8 cellular contexts compared by ENCODE assay signal in the genomic region with DNA sequence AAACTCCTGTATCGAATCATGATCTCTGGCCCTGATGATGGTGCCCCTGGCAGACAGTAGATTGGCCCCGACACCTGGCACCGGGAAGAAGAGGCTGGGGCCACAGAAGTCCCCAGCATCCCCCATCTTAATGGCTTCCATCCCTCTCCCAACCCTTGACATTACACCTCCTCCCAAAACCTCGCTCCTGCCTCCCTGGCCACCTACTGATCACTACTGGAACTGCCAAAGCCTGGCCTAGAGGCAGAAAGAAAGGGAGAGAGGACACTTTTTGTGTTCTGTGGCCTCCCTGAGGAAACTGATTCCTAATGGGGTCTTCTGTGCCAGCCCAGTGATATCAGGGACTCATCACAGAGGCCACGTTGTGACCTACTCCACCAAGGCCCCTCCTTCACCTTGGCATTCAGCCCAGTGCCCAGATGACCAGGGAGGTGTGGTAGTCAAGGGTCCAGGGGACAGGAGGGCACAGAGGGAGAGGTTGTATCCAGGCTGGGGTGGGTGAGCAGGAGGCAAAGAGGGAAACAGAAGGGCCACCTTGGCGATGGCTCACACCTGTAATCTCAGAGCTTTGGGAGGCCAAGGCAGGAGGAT. TPM values are rescaled to one million over a fixed set of nuclear protein-coding genes. Genes with fewer than 3 reads are reported as not detected.
DNase-seq lines count a peak whose midpoint lies in the region; ATAC-seq and TF ChIP-seq lines count a peak whose summit lies in the region.

No MANE protein-coding gene starts in this region.

- H3K36me3 ChIP-seq in Karpas-422 (ENCODE audit: insufficient read depth, low read length) (no peaks in the 10 kb centered on the region), liver (ENCODE audit: control insufficient read depth in 4 of 4, insufficient read depth in 3 of 4, low read depth in 1 of 4, low read length in 3 of 4) (no peaks in the 10 kb centered on the region)

- no peaks in the 10 kb centered on the region for H3K9me2 ChIP-seq in Karpas-422 (replicated peaks; ENCODE audit: insufficient read depth, low read length)

- WGBS in liver: 73% methylated on average over 6 of the region's 6 CpGs

- no peak overlapping the region for H2AFZ ChIP-seq in Karpas-422 (ENCODE audit: low read length)

- no peak overlapping the region for H3K27ac ChIP-seq in Karpas-422 (ENCODE audit: low read length)
- no peak overlapping the region for H3K27ac ChIP-seq in liver (ENCODE audit: low read depth in 1 of 2, low read length in 2 of 2)

- no peaks in the 10 kb centered on the region for H4K20me1 ChIP-seq in Karpas-422 (ENCODE audit: insufficient read depth, low read depth, low read length)

- no peaks in the 10 kb centered on the region for H3K27me3 Mint-ChIP-seq in activated T-cell treated with anti-CD3 and anti-CD28 coated beads, Interleukin-2, amount 50 U/mL, for 4 hours (ENCODE audit: low read depth)

- H3K27me3 ChIP-seq in Karpas-422 (ENCODE audit: low read length): no peaks in the 10 kb centered on the region
- H3K27me3 ChIP-seq in liver (ENCODE audit: control insufficient read depth in 4 of 4, insufficient read depth in 4 of 4, low read length in 3 of 4): no peaks in the 10 kb centered on the region

- peak; percentile 22 to 70 for TF ChIP-seq RAD21 in liver (IDR thresholded peaks at IDR 0.05)

- H3K4me3 ChIP-seq in Karpas-422 (ENCODE audit: low read length): no peak overlapping the region
- no peak overlapping the region for H3K4me3 ChIP-seq in liver (ENCODE audit: low read depth in 1 of 3, low read length in 3 of 3)

- H3K4me3 Mint-ChIP-seq in activated T-cell treated with anti-CD3 and anti-CD28 coated beads, Interleukin-2, amount 50 U/mL, for 4 hours: no peak overlapping the region

- H3K36me3 Mint-ChIP-seq in activated T-cell treated with anti-CD3 and anti-CD28 coated beads, Interleukin-2, amount 50 U/mL, for 4 hours (ENCODE audit: insufficient read depth): no peaks in the 10 kb centered on the region

- no peaks in the 10 kb centered on the region for H3K79me2 ChIP-seq in Karpas-422 (ENCODE audit: low read length)

- peaks cover 5% of the 10 kb centered on the region for H3K4me1 ChIP-seq in Karpas-422 (ENCODE audit: low read length)
- H3K4me1 ChIP-seq in liver (ENCODE audit: control insufficient read depth in 4 of 4, insufficient read depth in 4 of 4, low read length in 3 of 4): no peaks in the 10 kb centered on the region

- TF ChIP-seq CTCF in liver (IDR thresholded peaks at IDR 0.05; ENCODE audit: low read depth, low read length, missing input control): peak; percentile 52

- ATAC-seq in activated T-cell treated with anti-CD3 and anti-CD28 coated beads, Interleukin-2, amount 50 U/mL, for 4 hours: peak; percentile 52 to 65
- no peak for ATAC-seq in GM19023 (IDR thresholded peaks at IDR 0.05; ENCODE audit: unreplicated experiment)
- ATAC-seq in HG03280 (IDR thresholded peaks at IDR 0.05; ENCODE audit: unreplicated experiment): no peak

- DNase-seq in ELR (ENCODE audit: low read depth) (peak; percentile 57), Karpas-422 (peak; percentile 74), inferior parietal cortex (ENCODE audit: extremely low spot score) (no peak), putamen (ENCODE audit: low spot score) (no peak)
- no peak for DNase-seq in activated T-cell treated with anti-CD3 and anti-CD28 coated beads, Interleukin-2, amount 50 U/mL, for 4 hours

- H3K9me3 ChIP-seq in Karpas-422 (ENCODE audit: low read length): no peaks in the 10 kb centered on the region
- no peaks in the 10 kb centered on the region for H3K9me3 ChIP-seq in liver (ENCODE audit: control insufficient read depth in 4 of 4, low read length in 3 of 4)

- no peaks in the 10 kb centered on the region for H3K9me3 Mint-ChIP-seq in activated T-cell treated with anti-CD3 and anti-CD28 coated beads, Interleukin-2, amount 50 U/mL, for 4 hours

- H3K4me1 Mint-ChIP-seq in activated T-cell treated with anti-CD3 and anti-CD28 coated beads, Interleukin-2, amount 50 U/mL, for 4 hours (ENCODE audit: low read depth): no peaks in the 10 kb centered on the region

- H3K4me2 ChIP-seq in Karpas-422 (ENCODE audit: low read depth, low read length, poor library complexity, severe bottlenecking): no peak overlapping the region

- no peak overlapping the region for H3K9ac ChIP-seq in Karpas-422 (ENCODE audit: low read length)
- no peak overlapping the region for H3K9ac ChIP-seq in liver (ENCODE audit: low read depth in 1 of 2, low read length in 2 of 2)

TF ChIP-seq in liver, 16 proteins besides CTCF, POLR2A, EP300 and RAD21:
- TF ChIP-seq, protein P1, sequence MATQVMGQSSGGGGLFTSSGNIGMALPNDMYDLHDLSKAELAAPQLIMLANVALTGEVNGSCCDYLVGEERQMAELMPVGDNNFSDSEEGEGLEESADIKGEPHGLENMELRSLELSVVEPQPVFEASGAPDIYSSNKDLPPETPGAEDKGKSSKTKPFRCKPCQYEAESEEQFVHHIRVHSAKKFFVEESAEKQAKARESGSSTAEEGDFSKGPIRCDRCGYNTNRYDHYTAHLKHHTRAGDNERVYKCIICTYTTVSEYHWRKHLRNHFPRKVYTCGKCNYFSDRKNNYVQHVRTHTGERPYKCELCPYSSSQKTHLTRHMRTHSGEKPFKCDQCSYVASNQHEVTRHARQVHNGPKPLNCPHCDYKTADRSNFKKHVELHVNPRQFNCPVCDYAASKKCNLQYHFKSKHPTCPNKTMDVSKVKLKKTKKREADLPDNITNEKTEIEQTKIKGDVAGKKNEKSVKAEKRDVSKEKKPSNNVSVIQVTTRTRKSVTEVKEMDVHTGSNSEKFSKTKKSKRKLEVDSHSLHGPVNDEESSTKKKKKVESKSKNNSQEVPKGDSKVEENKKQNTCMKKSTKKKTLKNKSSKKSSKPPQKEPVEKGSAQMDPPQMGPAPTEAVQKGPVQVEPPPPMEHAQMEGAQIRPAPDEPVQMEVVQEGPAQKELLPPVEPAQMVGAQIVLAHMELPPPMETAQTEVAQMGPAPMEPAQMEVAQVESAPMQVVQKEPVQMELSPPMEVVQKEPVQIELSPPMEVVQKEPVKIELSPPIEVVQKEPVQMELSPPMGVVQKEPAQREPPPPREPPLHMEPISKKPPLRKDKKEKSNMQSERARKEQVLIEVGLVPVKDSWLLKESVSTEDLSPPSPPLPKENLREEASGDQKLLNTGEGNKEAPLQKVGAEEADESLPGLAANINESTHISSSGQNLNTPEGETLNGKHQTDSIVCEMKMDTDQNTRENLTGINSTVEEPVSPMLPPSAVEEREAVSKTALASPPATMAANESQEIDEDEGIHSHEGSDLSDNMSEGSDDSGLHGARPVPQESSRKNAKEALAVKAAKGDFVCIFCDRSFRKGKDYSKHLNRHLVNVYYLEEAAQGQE (IDR thresholded peaks at IDR 0.05): no peak
- TF ChIP-seq, protein P2, sequence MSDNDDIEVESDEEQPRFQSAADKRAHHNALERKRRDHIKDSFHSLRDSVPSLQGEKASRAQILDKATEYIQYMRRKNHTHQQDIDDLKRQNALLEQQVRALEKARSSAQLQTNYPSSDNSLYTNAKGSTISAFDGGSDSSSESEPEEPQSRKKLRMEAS (IDR thresholded peaks at IDR 0.05): no peak
- TF ChIP-seq SP1 (IDR thresholded peaks at IDR 0.05): no peak
- TF ChIP-seq GABPA (IDR thresholded peaks at IDR 0.05 in 1 of 2, conservative IDR thresholded peaks at IDR 0.05 in 1 of 2): no peak
- no peak for TF ChIP-seq EGR1 (IDR thresholded peaks at IDR 0.05; ENCODE audit: low read depth in 2 of 2)
- TF ChIP-seq NR2F2 (IDR thresholded peaks at IDR 0.05): no peak
- TF ChIP-seq FOXA1 (IDR thresholded peaks at IDR 0.05): no peak
- TF ChIP-seq HNF4A (conservative IDR thresholded peaks at IDR 0.05): no peak
- no peak for TF ChIP-seq JUND (IDR thresholded peaks at IDR 0.05)
- TF ChIP-seq, protein P3, sequence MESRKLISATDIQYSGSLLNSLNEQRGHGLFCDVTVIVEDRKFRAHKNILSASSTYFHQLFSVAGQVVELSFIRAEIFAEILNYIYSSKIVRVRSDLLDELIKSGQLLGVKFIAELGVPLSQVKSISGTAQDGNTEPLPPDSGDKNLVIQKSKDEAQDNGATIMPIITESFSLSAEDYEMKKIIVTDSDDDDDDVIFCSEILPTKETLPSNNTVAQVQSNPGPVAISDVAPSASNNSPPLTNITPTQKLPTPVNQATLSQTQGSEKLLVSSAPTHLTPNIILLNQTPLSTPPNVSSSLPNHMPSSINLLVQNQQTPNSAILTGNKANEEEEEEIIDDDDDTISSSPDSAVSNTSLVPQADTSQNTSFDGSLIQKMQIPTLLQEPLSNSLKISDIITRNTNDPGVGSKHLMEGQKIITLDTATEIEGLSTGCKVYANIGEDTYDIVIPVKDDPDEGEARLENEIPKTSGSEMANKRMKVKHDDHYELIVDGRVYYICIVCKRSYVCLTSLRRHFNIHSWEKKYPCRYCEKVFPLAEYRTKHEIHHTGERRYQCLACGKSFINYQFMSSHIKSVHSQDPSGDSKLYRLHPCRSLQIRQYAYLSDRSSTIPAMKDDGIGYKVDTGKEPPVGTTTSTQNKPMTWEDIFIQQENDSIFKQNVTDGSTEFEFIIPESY (IDR thresholded peaks at IDR 0.05): no peak
- no peak for TF ChIP-seq YY1 (IDR thresholded peaks at IDR 0.05)
- TF ChIP-seq, protein P4, sequence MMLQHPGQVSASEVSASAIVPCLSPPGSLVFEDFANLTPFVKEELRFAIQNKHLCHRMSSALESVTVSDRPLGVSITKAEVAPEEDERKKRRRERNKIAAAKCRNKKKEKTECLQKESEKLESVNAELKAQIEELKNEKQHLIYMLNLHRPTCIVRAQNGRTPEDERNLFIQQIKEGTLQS (IDR thresholded peaks at IDR 0.05): no peak
- no peak for TF ChIP-seq TAF1 (conservative IDR thresholded peaks at IDR 0.05)
- no peak for TF ChIP-seq RXRA (IDR thresholded peaks at IDR 0.05)
- TF ChIP-seq HNF4G (IDR thresholded peaks at IDR 0.05): no peak
- no peak for TF ChIP-seq FOXA2 (IDR thresholded peaks at IDR 0.05)

RNA-seq across cellular contexts. Expression of a gene that starts 6.1 kb away (rescaled TPM):
- not detected in 2 replicates for total RNA-seq in Karpas-422 (2014; rRNA removed; shearing (Covaris generic); ENCODE audit: low replicate concordance)
- not detected for total RNA-seq in activated T-cell treated with anti-CD3 and anti-CD28 coated beads, Interleukin-2, amount 50 U/mL, for 4 hours
- not detected for total RNA-seq in liver
- not detected for polyA plus RNA-seq in liver

RNA-seq across cellular contexts. Expression of a gene that starts 18.5 kb away (rescaled TPM):
- total RNA-seq in Karpas-422 (2014; rRNA removed; shearing (Covaris generic); ENCODE audit: low replicate concordance): 242 and 305 TPM in 2 replicates
- 100 to 1,000 TPM; 127 to 130 (median 128) TPM for total RNA-seq in activated T-cell treated with anti-CD3 and anti-CD28 coated beads, Interleukin-2, amount 50 U/mL, for 4 hours
- 100 to 1,000 TPM; 110 to 167 TPM for total RNA-seq in liver
- polyA plus RNA-seq in liver: 100 to 1,000 TPM; 115 to 124 TPM

Comparison
In these comparisons a context has a peak if more than half of its experiments do, and no peak if none do; other contexts are left out.
1. DNase-seq: peak in ELR (single experiment) and Karpas-422 (single experiment); none in activated T-cell treated with anti-CD3 and anti-CD28 coated beads, Interleukin-2, amount 50 U/mL, for 4 hours (single experiment), inferior parietal cortex (single experiment) and putamen (single experiment).
2. ATAC-seq: peak in activated T-cell treated with anti-CD3 and anti-CD28 coated beads, Interleukin-2, amount 50 U/mL, for 4 hours (2 of 2); none in GM19023 (single experiment) and HG03280 (single experiment).